8 cellular contexts compared by ENCODE assay signal in genomic region chr6:31727034-31727716, GRCh38. TPM values are rescaled to one million over a fixed set of nuclear protein-coding genes. Genes with fewer than 3 reads are reported as not detected.
DNase-seq lines count a peak whose midpoint lies in the region; ATAC-seq and TF ChIP-seq lines count a peak whose summit lies in the region.

No MANE protein-coding gene starts in this region.

- no TSS peak for BruUV-seq in A673 (replicated peaks; lab: Mats Ljungman, UMichigan)

- H3K27ac ChIP-seq in OCI-LY3 (ENCODE audit: low read length) (peak overlapping the region; percentile 75), tibial artery (peak overlapping the region; percentile 50 to 88), A673 (ENCODE audit: low read depth, low read length, poor library complexity, severe bottlenecking) (no peak overlapping the region)

- H3K4me1 Mint-ChIP-seq in activated T-cell treated with anti-CD3 and anti-CD28 coated beads, Interleukin-2, amount 50 U/mL, for 72 hours (ENCODE audit: low read depth) = peaks cover 55% of the 10 kb centered on the region
- peaks cover 6% of the 10 kb centered on the region for H3K4me1 Mint-ChIP-seq in glutamatergic neuron (ENCODE audit: low read depth, unreplicated experiment)

- peaks cover 3 to 12% of the 10 kb centered on the region in 2 donors for H3K36me3 Mint-ChIP-seq in activated T-cell treated with anti-CD3 and anti-CD28 coated beads, Interleukin-2, amount 50 U/mL, for 72 hours (ENCODE audit: insufficient read depth in 2 of 2)
- H3K36me3 Mint-ChIP-seq in glutamatergic neuron (ENCODE audit: unreplicated experiment) = peaks cover 14% of the 10 kb centered on the region

- H3K9me3 Mint-ChIP-seq in activated T-cell treated with anti-CD3 and anti-CD28 coated beads, Interleukin-2, amount 50 U/mL, for 72 hours = no peaks in the 10 kb centered on the region
- H3K9me3 Mint-ChIP-seq in glutamatergic neuron (ENCODE audit: unreplicated experiment) = peaks cover 12% of the 10 kb centered on the region

- 0 out of 2 replicates have a peak, but pooled peaks cover 5% of the 10 kb centered on the region for H4K20me1 ChIP-seq in OCI-LY3 (ENCODE audit: insufficient read depth, low read length)

- H3K36me3 ChIP-seq in OCI-LY3 (replicated peaks; ENCODE audit: low read depth, low read length) = peaks cover 32% of the 10 kb centered on the region
- peaks cover 37 to 53% (median 47%) of the 10 kb centered on the region in 3 donors for H3K36me3 ChIP-seq in tibial artery
- peaks cover 34% of the 10 kb centered on the region for H3K36me3 ChIP-seq in A673 (ENCODE audit: insufficient read depth, low read length, poor library complexity, severe bottlenecking)

- peak overlapping the region; percentile 34 to 55 for H3K4me3 Mint-ChIP-seq in activated T-cell treated with anti-CD3 and anti-CD28 coated beads, Interleukin-2, amount 50 U/mL, for 72 hours
- H3K4me3 Mint-ChIP-seq in glutamatergic neuron (ENCODE audit: unreplicated experiment) = peak overlapping the region; percentile 34

- TF ChIP-seq CTCF in OCI-LY3 (IDR thresholded peaks at IDR 0.05; ENCODE audit: low read depth, low read length) (no peak), glutamatergic neuron (IDR thresholded peaks at IDR 0.05; ENCODE audit: partially characterized antibody, unreplicated experiment) (no peak), tibial artery (IDR thresholded peaks at IDR 0.05) (no peak), A673 (conservative IDR thresholded peaks at IDR 0.05; ENCODE audit: low read depth, low read length) (no peak)

- H3K9me3 ChIP-seq in OCI-LY3 (ENCODE audit: insufficient read depth, low read length) (no peaks in the 10 kb centered on the region), tibial artery (no peaks in the 10 kb centered on the region), A673 (ENCODE audit: low read depth, low read length, poor library complexity, severe bottlenecking) (no peaks in the 10 kb centered on the region)

- H3K4me1 ChIP-seq in OCI-LY3 (ENCODE audit: low read length) (peaks cover 30% of the 10 kb centered on the region), tibial artery (peaks cover 0 to 33% (median 23%) of the 10 kb centered on the region in 4 donors), A673 (ENCODE audit: insufficient read depth, low read length, poor library complexity, severe bottlenecking) (peaks cover 11% of the 10 kb centered on the region)

- H2AFZ ChIP-seq in OCI-LY3 (ENCODE audit: low read depth, low read length) = no peak overlapping the region

- no peak overlapping the region for H3K27ac Mint-ChIP-seq in activated T-cell treated with anti-CD3 and anti-CD28 coated beads, Interleukin-2, amount 50 U/mL, for 72 hours
- no peak overlapping the region for H3K27ac Mint-ChIP-seq in glutamatergic neuron (ENCODE audit: unreplicated experiment)

- no peaks in the 10 kb centered on the region for H3K79me2 ChIP-seq in OCI-LY3 (ENCODE audit: low read length)

- POLR2A ChIA-PET in A673 (lab: Charles Lee; ENCODE audit: low non-redundant PET) = no interaction called here

- H3K27me3 Mint-ChIP-seq in activated T-cell treated with anti-CD3 and anti-CD28 coated beads, Interleukin-2, amount 50 U/mL, for 72 hours (ENCODE audit: low read depth) = no peaks in the 10 kb centered on the region
- H3K27me3 Mint-ChIP-seq in glutamatergic neuron (ENCODE audit: unreplicated experiment) = peaks cover 17% of the 10 kb centered on the region

- DNase-seq in activated T-cell treated with anti-CD3 and anti-CD28 coated beads, Interleukin-2, amount 50 U/mL, for 72 hours = no peak
- DNase-seq in activated T-cell treated with anti-CD3 and anti-CD28 coated beads, Interleukin-2, amount 50 U/mL, for 1 hour = no peak
- DNase-seq in glutamatergic neuron (no peak), tibial artery (peak in 1 of 2 donors; percentile 41), mesenteric fat pad (ENCODE audit: low spot score) (no peak), A673 (ENCODE audit: low spot score) (no peak)
- no peak for DNase-seq in activated effector memory CD4-positive, alpha-beta T cell treated with anti-CD3 and anti-CD28 coated beads, Interleukin-2, amount 50 U/mL, for 16 hours

- peak overlapping the region; percentile 48 for H3K4me2 ChIP-seq in OCI-LY3 (ENCODE audit: low read length)

- intact Hi-C loops in tibial artery (cut with DNase I; ENCODE audit: low total_unique reads) (loop anchor here (10.0 kb wide), 1 partner anchor 108 kb away; no protein-coding TSS in a partner anchor), A673 (cut with micrococcal nuclease; ENCODE audit: unreplicated experiment) (no loop called here)

- H3K9ac ChIP-seq in OCI-LY3 (ENCODE audit: low read length) = no peak overlapping the region

- H3K27me3 ChIP-seq in OCI-LY3 (ENCODE audit: low read depth, low read length) (no peaks in the 10 kb centered on the region), tibial artery (no peaks in the 10 kb centered on the region), A673 (replicated peaks; ENCODE audit: insufficient read depth, low read depth, low read length, poor library complexity) (no peaks in the 10 kb centered on the region)

- ATAC-seq in activated T-cell treated with anti-CD3 and anti-CD28 coated beads, Interleukin-2, amount 50 U/mL, for 72 hours (replicated peaks in 1 of 2) = no peak

- H3K4me3 ChIP-seq in OCI-LY3 (ENCODE audit: low read length) (no peak overlapping the region), tibial artery (no peak overlapping the region), A673 (ENCODE audit: low read depth, low read length, poor library complexity, severe bottlenecking) (no peak overlapping the region)

- CTCF ChIA-PET in A673 (lab: Charles Lee) = no interaction called here

RNA-seq across cellular contexts. Expression of gene DDAH2, which starts 1.9 kb away (rescaled TPM):
- 10 to 100 TPM; 19.0 to 19.6 TPM for total RNA-seq in activated T-cell treated with anti-CD3 and anti-CD28 coated beads, Interleukin-2, amount 50 U/mL, for 72 hours
- 266 TPM for total RNA-seq in glutamatergic neuron (ENCODE audit: unreplicated experiment)
- total RNA-seq in mesenteric fat pad = 123 TPM
- total RNA-seq in A673 (2021) = 68.2 and 86.7 TPM in 2 replicates

RNA-seq across cellular contexts. Expression of gene MPIG6B, which starts 4.0 kb away (rescaled TPM):
- under 1 TPM in 1 of 2 donors, not detected in 1; 0.10 TPM for total RNA-seq in activated T-cell treated with anti-CD3 and anti-CD28 coated beads, Interleukin-2, amount 50 U/mL, for 72 hours
- total RNA-seq in glutamatergic neuron (ENCODE audit: unreplicated experiment) = not detected
- not detected for total RNA-seq in mesenteric fat pad
- total RNA-seq in A673 (2021) = not detected in 2 replicates

RNA-seq across cellular contexts. Expression of gene LY6G6C, which starts 5.6 kb away (rescaled TPM):
- total RNA-seq in activated T-cell treated with anti-CD3 and anti-CD28 coated beads, Interleukin-2, amount 50 U/mL, for 72 hours = under 1 TPM; 0.25 to 0.67 TPM
- total RNA-seq in glutamatergic neuron (ENCODE audit: unreplicated experiment) (1.8 TPM), mesenteric fat pad (not detected), A673 (2021) (0.42 and 0.80 TPM in 2 replicates)

RNA-seq across cellular contexts. Expression of gene CLIC1, which starts 9.2 kb away (rescaled TPM):
- 100 to 1,000 TPM; 253 to 318 TPM for total RNA-seq in activated T-cell treated with anti-CD3 and anti-CD28 coated beads, Interleukin-2, amount 50 U/mL, for 72 hours
- total RNA-seq in glutamatergic neuron (ENCODE audit: unreplicated experiment) = 310 TPM
- total RNA-seq in mesenteric fat pad = 408 TPM
- total RNA-seq in A673 (2021) = 371 and 431 TPM in 2 replicates

RNA-seq across cellular contexts. Expression of gene LY6G6D, which starts 12.0 kb away (rescaled TPM):
- not detected for total RNA-seq in activated T-cell treated with anti-CD3 and anti-CD28 coated beads, Interleukin-2, amount 50 U/mL, for 72 hours
- total RNA-seq in glutamatergic neuron (ENCODE audit: unreplicated experiment) (not detected), mesenteric fat pad (not detected), A673 (2021) (not detected in 2 replicates)
